ENCODE assay signal across 1 cellular context in genomic region chr5:56116599-56117131, GRCh38.
A peak's percentile ranks its signal among the peaks of the same experiment; 100 is the strongest.
TF ChIP-seq lines count a peak whose summit lies in the region.

No MANE protein-coding gene starts in this region.

TF ChIP-seq in HepG2, 621 proteins besides CTCF, POLR2A, EP300 and RAD21 (continued from another document and continues in another):
- TF ChIP-seq GRHL1 (CRISPR knock-in tag; conservative IDR thresholded peaks at IDR 0.05), result no peak
- no peak for TF ChIP-seq ZNF317 (CRISPR knock-in tag; IDR thresholded peaks at IDR 0.05)
- TF ChIP-seq ZNF792 (CRISPR knock-in tag; IDR thresholded peaks at IDR 0.05), result peak; percentile 42
- peak; percentile 71; the same call in 1 of the 2 replicates for TF ChIP-seq KAT8 (CRISPR knock-in tag; IDR thresholded peaks at IDR 0.05)
- no peak for TF ChIP-seq GTF2F1 (IDR thresholded peaks at IDR 0.05; ENCODE audit: low read length)
- TF ChIP-seq SP1 (IDR thresholded peaks at IDR 0.05), result no peak
- no peak for TF ChIP-seq SP1 (CRISPR knock-in tag; IDR thresholded peaks at IDR 0.05)
- TF ChIP-seq ZNF770 (CRISPR knock-in tag; IDR thresholded peaks at IDR 0.05), result no peak
- TF ChIP-seq ELF1 (CRISPR knock-in tag; IDR thresholded peaks at IDR 0.05), result no peak; the same call in 1 of the 2 replicates
- TF ChIP-seq ZSCAN9 (CRISPR knock-in tag; IDR thresholded peaks at IDR 0.05; ENCODE audit: borderline replicate concordance), result no peak; the same call in 1 of the 2 replicates
- no peak for TF ChIP-seq GPN1 (CRISPR knock-in tag; IDR thresholded peaks at IDR 0.05; ENCODE audit: borderline replicate concordance)
- TF ChIP-seq ZMYM3 (CRISPR knock-in tag; IDR thresholded peaks at IDR 0.05), result peak; percentile 87
- TF ChIP-seq ZNF407 (CRISPR knock-in tag; IDR thresholded peaks at IDR 0.05; ENCODE audit: not compliant biosample characterization), result no peak
- TF ChIP-seq AKNA (CRISPR knock-in tag; IDR thresholded peaks at IDR 0.05; ENCODE audit: borderline replicate concordance), result no peak
- peak; percentile 45; the same call in 1 of the 2 replicates for TF ChIP-seq ETV5 (CRISPR knock-in tag; IDR thresholded peaks at IDR 0.05; ENCODE audit: borderline replicate concordance)
- no peak for TF ChIP-seq HNRNPL (IDR thresholded peaks at IDR 0.05; ENCODE audit: low read depth, low read length)
- TF ChIP-seq FIP1L1 (IDR thresholded peaks at IDR 0.05; ENCODE audit: borderline replicate concordance, insufficient read depth, low read depth, low read length), result no peak
- peak; percentile 87; the same call in 1 of the 2 replicates for TF ChIP-seq ZNF788 (CRISPR knock-in tag; IDR thresholded peaks at IDR 0.05; ENCODE audit: borderline replicate concordance)
- TF ChIP-seq DPF2 (CRISPR knock-in tag; IDR thresholded peaks at IDR 0.05; ENCODE audit: borderline replicate concordance, low read depth), result peak; percentile 76
- TF ChIP-seq GFI1 (CRISPR knock-in tag; IDR thresholded peaks at IDR 0.05; ENCODE audit: borderline replicate concordance), result no peak
- TF ChIP-seq SATB2 (CRISPR knock-in tag; IDR thresholded peaks at IDR 0.05), result no peak
- no peak for TF ChIP-seq MTA3 (CRISPR knock-in tag; IDR thresholded peaks at IDR 0.05)
- 0 out of 2 replicates have a peak, but pooled peaks have one; percentile 18 for TF ChIP-seq ZNF749 (CRISPR knock-in tag; IDR thresholded peaks at IDR 0.05; ENCODE audit: borderline replicate concordance)
- no peak for TF ChIP-seq ZNF597 (CRISPR knock-in tag; IDR thresholded peaks at IDR 0.05)
- TF ChIP-seq MED1 (CRISPR knock-in tag; IDR thresholded peaks at IDR 0.05), result peak; percentile 89
- TF ChIP-seq TFAP4 (IDR thresholded peaks at IDR 0.05; ENCODE audit: borderline replicate concordance, low read depth), result peak; percentile 73; the same call in 1 of the 2 replicates
- TF ChIP-seq ZSCAN5A (CRISPR knock-in tag; IDR thresholded peaks at IDR 0.05; ENCODE audit: borderline replicate concordance), result no peak
- TF ChIP-seq SOX5 (CRISPR knock-in tag; IDR thresholded peaks at IDR 0.05; ENCODE audit: borderline replicate concordance), result peak; percentile 68; the same call in 1 of the 2 replicates
- peak; percentile 84 for TF ChIP-seq HOXA3 (CRISPR knock-in tag; IDR thresholded peaks at IDR 0.05)
- peak; percentile 82; the same call in 1 of the 2 replicates for TF ChIP-seq MIER2 (CRISPR knock-in tag; IDR thresholded peaks at IDR 0.05)
- TF ChIP-seq CSRNP1 (CRISPR knock-in tag; IDR thresholded peaks at IDR 0.05), result no peak
- no peak for TF ChIP-seq DBP (CRISPR knock-in tag; IDR thresholded peaks at IDR 0.05; ENCODE audit: not compliant biosample characterization)
- TF ChIP-seq ZNF274 (CRISPR knock-in tag; IDR thresholded peaks at IDR 0.05), result no peak
- TF ChIP-seq NPAS2 (CRISPR knock-in tag; IDR thresholded peaks at IDR 0.05; ENCODE audit: borderline replicate concordance), result no peak
- peak; percentile 86 for TF ChIP-seq GATAD2A (CRISPR knock-in tag; IDR thresholded peaks at IDR 0.05)
